Comparison of ENCODE assay signal across 21 cellular contexts in genomic region chr18:77012120-77012519, GRCh38.
"Had no signal": no experiment of that assay in that cellular context is flagged by ENCODE, and none has a peak within 500 bp of the region (broad histone marks: within the 10 kb centered on the region; RNA-seq: fewer than 3 reads in every experiment).

No MANE protein-coding gene starts in this region.

- H3K36me3 ChIP-seq: neural progenitor cell, thoracic aorta had no signal

- DNase-seq: activated CD4-positive, alpha-beta T cell treated with anti-CD3 and anti-CD28 coated beads, Interleukin-2, amount 50 U/mL, for 1 hour; activated effector memory CD4-positive, alpha-beta T cell treated with Interleukin-2 at 50 U/mL for 16 hours; activated naive CD4-positive, alpha-beta T cell treated with anti-CD3 and anti-CD28 coated beads, Interleukin-2, amount 10 ng/mL, durations not matched to agents 7 days and 5 days; activated naive CD8-positive, alpha-beta T cell treated with anti-CD3 and anti-CD28 coated beads, Interleukin-2, amount 50 U/mL, for 24 hours; cortex of kidney; effector CD4-positive, alpha-beta T cell; midbrain; right lobe of liver; stimulated activated CD4-positive, alpha-beta T cell treated with anti-CD3 and anti-CD28 coated beads, Interleukin-4, amount 100 ng/mL, for 1 hour; stomach; T-helper 1 cell; T1000; upper lobe of right lung had no signal

- H3K4me3 ChIP-seq: ascending aorta, esophagus muscularis mucosa, lung, neural progenitor cell, pancreas, right lobe of liver, smooth muscle cell, stomach, thoracic aorta, upper lobe of right lung had no signal

- H3K27ac Mint-ChIP-seq: activated naive CD8-positive, alpha-beta T cell treated with anti-CD3 and anti-CD28 coated beads, Interleukin-2, amount 50 U/mL, for 24 hours; neural progenitor cell had no signal

- H3K9me3 Mint-ChIP-seq: activated naive CD4-positive, alpha-beta T cell treated with anti-CD3 and anti-CD28 coated beads, Interleukin-2, amount 10 ng/mL, durations not matched to agents 7 days and 5 days; activated naive CD8-positive, alpha-beta T cell treated with anti-CD3 and anti-CD28 coated beads, Interleukin-2, amount 50 U/mL, for 24 hours; neural progenitor cell had no signal

- H3K27me3 ChIP-seq: ascending aorta, esophagus muscularis mucosa, neural progenitor cell, pancreas, right lobe of liver, stomach, upper lobe of right lung had no signal

- H3K27me3 Mint-ChIP-seq: activated naive CD4-positive, alpha-beta T cell treated with anti-CD3 and anti-CD28 coated beads, Interleukin-2, amount 10 ng/mL, durations not matched to agents 7 days and 5 days; activated naive CD8-positive, alpha-beta T cell treated with anti-CD3 and anti-CD28 coated beads, Interleukin-2, amount 50 U/mL, for 24 hours had no signal

- H3K36me3 Mint-ChIP-seq: neural progenitor cell had no signal

- H3K4me1 ChIP-seq: pancreas had no signal

- H3K9me3 ChIP-seq: ascending aorta, esophagus muscularis mucosa, pancreas, right lobe of liver, stomach, thoracic aorta, upper lobe of right lung had no signal

- H3K27ac ChIP-seq: ascending aorta, esophagus muscularis mucosa, neural progenitor cell, pancreas, right lobe of liver, stomach, thoracic aorta, upper lobe of right lung had no signal

- ATAC-seq: activated CD4-positive, CD25-positive, alpha-beta regulatory T cell treated with anti-CD3 and anti-CD28 coated beads, Interleukin-2, amount 50 U/mL, for 24 hours; activated naive CD8-positive, alpha-beta T cell treated with anti-CD3 and anti-CD28 coated beads, Interleukin-2, amount 50 U/mL, for 24 hours; pancreas; right lobe of liver; upper lobe of right lung had no signal

- H3K4me3 Mint-ChIP-seq: activated naive CD4-positive, alpha-beta T cell treated with anti-CD3 and anti-CD28 coated beads, Interleukin-2, amount 10 ng/mL, durations not matched to agents 7 days and 5 days; activated naive CD8-positive, alpha-beta T cell treated with anti-CD3 and anti-CD28 coated beads, Interleukin-2, amount 50 U/mL, for 24 hours; neural progenitor cell had no signal
